8 cellular contexts compared by ENCODE assay signal in the genomic region with DNA sequence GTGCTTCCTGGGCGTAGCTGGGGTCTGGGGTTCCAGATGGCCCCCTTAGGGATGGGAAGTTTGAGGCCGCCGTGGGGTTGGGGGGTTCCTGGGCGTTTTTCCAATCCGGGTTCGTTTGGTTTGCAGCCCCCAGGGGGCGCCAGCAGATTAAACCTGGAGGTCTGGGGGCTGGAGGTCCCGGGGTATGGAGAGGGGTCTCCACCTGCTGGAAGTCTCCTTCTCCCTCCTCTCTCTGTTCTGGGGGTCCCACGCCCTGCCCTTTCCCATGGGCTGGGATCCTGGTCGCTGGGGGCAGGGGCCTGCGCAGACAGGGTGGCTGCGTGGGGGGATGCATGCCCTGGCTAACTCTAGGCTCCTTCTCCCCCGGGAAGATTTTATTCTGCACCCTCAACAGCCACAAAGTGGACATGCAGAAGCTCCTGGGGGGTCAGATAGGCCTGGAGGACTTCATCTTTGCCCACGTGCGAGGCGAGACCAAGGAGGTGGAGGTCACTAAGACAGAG. TPM values are rescaled to one million over a fixed set of nuclear protein-coding genes. Genes with fewer than 3 reads are reported as not detected.
DNase-seq lines count a peak whose midpoint lies in the region; ATAC-seq and TF ChIP-seq lines count a peak whose summit lies in the region.

No MANE protein-coding gene starts in this region.

- no peaks in the 10 kb centered on the region for H3K27me3 ChIP-seq in liver (ENCODE audit: control insufficient read depth in 4 of 4, insufficient read depth in 4 of 4, low read length in 3 of 4)

- H3K36me3 Mint-ChIP-seq in CD14-positive monocyte, result no peaks in the 10 kb centered on the region
- H3K36me3 Mint-ChIP-seq in activated naive CD4-positive, alpha-beta T cell treated with anti-CD3 and anti-CD28 coated beads, Interleukin-2, amount 50 U/mL, for 24 hours, result no peaks in the 10 kb centered on the region

- ATAC-seq in GM18861 (IDR thresholded peaks at IDR 0.05; ENCODE audit: unreplicated experiment) (no peak), GM19035 (IDR thresholded peaks at IDR 0.05; ENCODE audit: unreplicated experiment) (no peak), GM21576 (IDR thresholded peaks at IDR 0.05; ENCODE audit: unreplicated experiment) (no peak)

- peaks cover 22 to 34% (median 28%) of the 10 kb centered on the region in 3 donors for H3K27me3 Mint-ChIP-seq in CD14-positive monocyte (ENCODE audit: low read depth in 3 of 3)
- no peaks in the 10 kb centered on the region for H3K27me3 Mint-ChIP-seq in activated naive CD4-positive, alpha-beta T cell treated with anti-CD3 and anti-CD28 coated beads, Interleukin-2, amount 50 U/mL, for 24 hours

- H3K4me3 ChIP-seq in Jurkat, Clone E6-1 (ENCODE audit: low read length), result peak overlapping the region; percentile 32
- peak overlapping the region in 1 of 3 donors; percentile 43 for H3K4me3 ChIP-seq in liver (ENCODE audit: low read depth in 1 of 3, low read length in 3 of 3)

- DNase-seq in CD14-positive monocyte (ENCODE audit: low spot score), result no peak
- no peak for DNase-seq in Jurkat, Clone E6-1 (ENCODE audit: low read depth, low spot score)
- DNase-seq in globus pallidus (ENCODE audit: low spot score), result no peak

- no peaks in the 10 kb centered on the region for H3K36me3 ChIP-seq in liver (ENCODE audit: control insufficient read depth in 4 of 4, insufficient read depth in 3 of 4, low read depth in 1 of 4, low read length in 3 of 4)

- no peaks in the 10 kb centered on the region for H3K9me3 ChIP-seq in liver (ENCODE audit: control insufficient read depth in 4 of 4, low read length in 3 of 4)

- intact Hi-C loops in CD14-positive monocyte (cut with micrococcal nuclease), result no loop called here

- WGBS in liver, result 24% methylated on average over 16 of the region's 16 CpGs

- no peaks in the 10 kb centered on the region for H3K4me1 ChIP-seq in liver (ENCODE audit: control insufficient read depth in 4 of 4, insufficient read depth in 4 of 4, low read length in 3 of 4)

- no peak overlapping the region for H3K27ac ChIP-seq in liver (ENCODE audit: low read depth in 1 of 2, low read length in 2 of 2)

- TF ChIP-seq CTCF in CD14-positive monocyte (IDR thresholded peaks at IDR 0.05), result peak; percentile 72
- peak; percentile 24 for TF ChIP-seq CTCF in liver (IDR thresholded peaks at IDR 0.05; ENCODE audit: low read depth, low read length, missing input control)

- peak; percentile 43 to 51 for TF ChIP-seq RAD21 in liver (IDR thresholded peaks at IDR 0.05)

- peaks cover 5 to 13% (median 6%) of the 10 kb centered on the region in 7 donors for H3K9me3 Mint-ChIP-seq in CD14-positive monocyte
- no peaks in the 10 kb centered on the region for H3K9me3 Mint-ChIP-seq in activated naive CD4-positive, alpha-beta T cell treated with anti-CD3 and anti-CD28 coated beads, Interleukin-2, amount 50 U/mL, for 24 hours

- H3K4me1 Mint-ChIP-seq in CD14-positive monocyte, result no peaks in the 10 kb centered on the region
- no peaks in the 10 kb centered on the region for H3K4me1 Mint-ChIP-seq in activated naive CD4-positive, alpha-beta T cell treated with anti-CD3 and anti-CD28 coated beads, Interleukin-2, amount 50 U/mL, for 24 hours

- no peak overlapping the region for H3K27ac Mint-ChIP-seq in CD14-positive monocyte
- no peak overlapping the region for H3K27ac Mint-ChIP-seq in activated naive CD4-positive, alpha-beta T cell treated with anti-CD3 and anti-CD28 coated beads, Interleukin-2, amount 50 U/mL, for 24 hours

- peak overlapping the region in 1 of 2 donors; percentile 42 for H3K4me3 Mint-ChIP-seq in CD14-positive monocyte
- H3K4me3 Mint-ChIP-seq in activated naive CD4-positive, alpha-beta T cell treated with anti-CD3 and anti-CD28 coated beads, Interleukin-2, amount 50 U/mL, for 24 hours, result peak overlapping the region; percentile 55

- H3K9ac ChIP-seq in liver (ENCODE audit: low read depth in 1 of 2, low read length in 2 of 2), result no peak overlapping the region

TF ChIP-seq in liver, 16 proteins besides CTCF, POLR2A, EP300 and RAD21:
- TF ChIP-seq, protein P1, sequence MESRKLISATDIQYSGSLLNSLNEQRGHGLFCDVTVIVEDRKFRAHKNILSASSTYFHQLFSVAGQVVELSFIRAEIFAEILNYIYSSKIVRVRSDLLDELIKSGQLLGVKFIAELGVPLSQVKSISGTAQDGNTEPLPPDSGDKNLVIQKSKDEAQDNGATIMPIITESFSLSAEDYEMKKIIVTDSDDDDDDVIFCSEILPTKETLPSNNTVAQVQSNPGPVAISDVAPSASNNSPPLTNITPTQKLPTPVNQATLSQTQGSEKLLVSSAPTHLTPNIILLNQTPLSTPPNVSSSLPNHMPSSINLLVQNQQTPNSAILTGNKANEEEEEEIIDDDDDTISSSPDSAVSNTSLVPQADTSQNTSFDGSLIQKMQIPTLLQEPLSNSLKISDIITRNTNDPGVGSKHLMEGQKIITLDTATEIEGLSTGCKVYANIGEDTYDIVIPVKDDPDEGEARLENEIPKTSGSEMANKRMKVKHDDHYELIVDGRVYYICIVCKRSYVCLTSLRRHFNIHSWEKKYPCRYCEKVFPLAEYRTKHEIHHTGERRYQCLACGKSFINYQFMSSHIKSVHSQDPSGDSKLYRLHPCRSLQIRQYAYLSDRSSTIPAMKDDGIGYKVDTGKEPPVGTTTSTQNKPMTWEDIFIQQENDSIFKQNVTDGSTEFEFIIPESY (IDR thresholded peaks at IDR 0.05), result no peak
- TF ChIP-seq FOXA1 (IDR thresholded peaks at IDR 0.05), result no peak

RNA-seq across cellular contexts. Expression of gene GIPC3, which starts 0.9 kb away (rescaled TPM):
- under 1 TPM in 1 of 2 donors, not detected in 1; 0.03 TPM for polyA plus RNA-seq in CD14-positive monocyte
- 7.4 TPM for polyA plus RNA-seq in Jurkat, Clone E6-1 (2012; ENCODE audit: insufficient read depth, insufficient read length)
- total RNA-seq in liver, result under 1 TPM; 0.23 to 0.25 TPM
- under 1 TPM; 0.25 to 0.95 TPM for polyA plus RNA-seq in liver

RNA-seq across cellular contexts. Expression of gene HMG20B, which starts 13.4 kb away (rescaled TPM):
- polyA plus RNA-seq in CD14-positive monocyte (10 to 100 TPM; 52.4 to 58.8 TPM), liver (10 to 100 TPM; 29.3 to 31.7 TPM)
- 104 TPM for polyA plus RNA-seq in Jurkat, Clone E6-1 (2012; ENCODE audit: insufficient read depth, insufficient read length)
- 10 to 100 TPM; 28.6 to 35.1 TPM for total RNA-seq in liver

RNA-seq across cellular contexts. Expression of gene TBXA2R, which starts 20.5 kb away (rescaled TPM):
- polyA plus RNA-seq in CD14-positive monocyte, result under 1 TPM in 1 of 2 donors, not detected in 1; 0.05 TPM
- not detected for polyA plus RNA-seq in Jurkat, Clone E6-1 (2012; ENCODE audit: insufficient read depth, insufficient read length)
- total RNA-seq in liver, result 1 to 10 TPM; 1.7 to 6.0 TPM
- 1 to 10 TPM; 5.0 to 5.9 TPM for polyA plus RNA-seq in liver

RNA-seq across cellular contexts. Expression of gene MFSD12, which starts 28.8 kb away (rescaled TPM):
- polyA plus RNA-seq in CD14-positive monocyte, result 10 to 100 TPM; 47.9 to 55.5 TPM
- polyA plus RNA-seq in Jurkat, Clone E6-1 (2012; ENCODE audit: insufficient read depth, insufficient read length), result 61.0 TPM
- 10 to 100 TPM; 21.7 to 43.6 TPM for total RNA-seq in liver
- 10 to 100 TPM in 1 of 2 donors, 1 to 10 TPM in 1; 9.4 to 27.5 TPM for polyA plus RNA-seq in liver

RNA-seq across cellular contexts. Expression of gene CACTIN, which starts 40.4 kb away (rescaled TPM):
- polyA plus RNA-seq in CD14-positive monocyte (1 to 10 TPM; 2.5 to 3.0 TPM), liver (1 to 10 TPM; 1.9 to 7.4 TPM)
- polyA plus RNA-seq in Jurkat, Clone E6-1 (2012; ENCODE audit: insufficient read depth, insufficient read length), result 35.9 TPM
- 10 to 100 TPM; 12.7 to 13.2 TPM for total RNA-seq in liver

Comparison
In these comparisons a context has a peak if more than half of its experiments do, and no peak if none do; other contexts are left out.
1. RNA of gene TBXA2R, which starts 20.5 kb away (polyA plus RNA-seq): 5.0 to 5.9 TPM in liver; 0.05 TPM in CD14-positive monocyte; every median in the first group is over 4 times any median in the second.